10 cellular contexts compared by ENCODE assay signal in genomic region chr17:48598727-48599126, GRCh38. TPM values are rescaled to one million over a fixed set of nuclear protein-coding genes. Genes with fewer than 3 reads are reported as not detected.
DNase-seq lines count a peak whose midpoint lies in the region; ATAC-seq and TF ChIP-seq lines count a peak whose summit lies in the region.
"Had no signal": no experiment of that assay in that cellular context is flagged by ENCODE, and none has a peak within 500 bp of the region (broad histone marks: within the 10 kb centered on the region; RNA-seq: fewer than 3 reads in every experiment).

No MANE protein-coding gene starts in this region.

- H3K4me3 ChIP-seq in HEK293 (ENCODE audit: low read depth, low read length) (no peak overlapping the region), adipocyte (ENCODE audit: low read length) (peak overlapping the region; percentile 89), right cardiac atrium (ENCODE audit: low read length) (no peak overlapping the region)

- H3K9me3 Mint-ChIP-seq in mesothelial cell of epicardium = no peaks in the 10 kb centered on the region
- no peaks in the 10 kb centered on the region for H3K9me3 Mint-ChIP-seq in stimulated activated naive CD8-positive, alpha-beta T cell treated with anti-CD3 and anti-CD28 coated beads, Interleukin-15, amount 100 ng/mL, for 72 hours

- DNase-seq in A172 (ENCODE audit: low spot score) (peak; percentile 40), adipocyte (ENCODE audit: low read depth) (no peak), mesothelial cell of epicardium (ENCODE audit: low spot score in 2 of 2, unreplicated experiment in 2 of 2) (no peak), right cardiac atrium (no peak), NCI-H345 (lab: John Stamatoyannopoulos, UW) (no peak), HEK293T (ENCODE audit: extremely low spot score) (no peak)
- no peak for DNase-seq in stimulated activated naive CD8-positive, alpha-beta T cell treated with anti-CD3 and anti-CD28 coated beads, Interleukin-15, amount 100 ng/mL, for 72 hours
- DNase-seq: caudate nucleus; stimulated activated CD4-positive, alpha-beta T cell treated with anti-CD3 and anti-CD28 coated beads, Interleukin-12 subunit alpha, Interleukin-12 subunit beta, amount 100 ng/mL, for 4 hours had no signal

- H3K9me3 ChIP-seq in HEK293 (ENCODE audit: control insufficient read depth, insufficient read depth, low read depth, low read length) (no peaks in the 10 kb centered on the region), adipocyte (ENCODE audit: control insufficient read depth, low read length) (no peaks in the 10 kb centered on the region), right cardiac atrium (ENCODE audit: control insufficient read depth, low read length) (no peaks in the 10 kb centered on the region)

- H3K4me3 Mint-ChIP-seq in mesothelial cell of epicardium = peak overlapping the region; percentile 90
- H3K4me3 Mint-ChIP-seq in stimulated activated naive CD8-positive, alpha-beta T cell treated with anti-CD3 and anti-CD28 coated beads, Interleukin-15, amount 100 ng/mL, for 72 hours = no peak overlapping the region

- ATAC-seq in right cardiac atrium = no peak
- no peak for ATAC-seq in stimulated activated naive CD8-positive, alpha-beta T cell treated with anti-CD3 and anti-CD28 coated beads, Interleukin-15, amount 100 ng/mL, for 72 hours

- H3K27ac ChIP-seq in HEK293 (ENCODE audit: extremely low read depth, low read depth, low read length) (peak overlapping the region; percentile 87), right cardiac atrium (ENCODE audit: low read length) (no peak overlapping the region)

- TF ChIP-seq CTCF in HEK293 (tag by site-specific recombination; IDR thresholded peaks at IDR 0.05) (no peak), mesothelial cell of epicardium (IDR thresholded peaks at IDR 0.05; ENCODE audit: unreplicated experiment) (no peak)

- H3K36me3 ChIP-seq in HEK293 (ENCODE audit: control insufficient read depth in 2 of 2, insufficient read depth in 1 of 2, low read length in 2 of 2) (peaks cover 5 to 34% of the 10 kb centered on the region in 2 experiments; a peak in 1 of 3 replicates), adipocyte (ENCODE audit: control insufficient read depth, insufficient read depth, low read length, severe bottlenecking) (peaks cover 18% of the 10 kb centered on the region)

- intact Hi-C loops in right cardiac atrium (cut with DNase I) = loop anchor here in 2 of 4 donors (10.0 kb wide), 2 partner anchors 244 to 264 kb away; no protein-coding TSS in a partner anchor

- H3K36me3 Mint-ChIP-seq in mesothelial cell of epicardium = peaks cover 9% of the 10 kb centered on the region

- peak overlapping the region; percentile 100 for H3K27ac Mint-ChIP-seq in mesothelial cell of epicardium
- H3K27ac Mint-ChIP-seq in stimulated activated naive CD8-positive, alpha-beta T cell treated with anti-CD3 and anti-CD28 coated beads, Interleukin-15, amount 100 ng/mL, for 72 hours = no peak overlapping the region

- CTCF ChIA-PET in HEK293 (lab: Yijun Ruan, JAX) = interaction anchor here (1.2 to 1.9 kb wide), 2 partner anchors 336 to 339 kb away, joined by 3 to 4 read pairs; no protein-coding TSS in a partner anchor
- CTCF ChIA-PET in HEK293T (lab: Yijun Ruan, JAX) = interaction anchor here (0.5 to 1.5 kb wide), 4 partner anchors 10 to 224 kb away, joined by 3 to 5 read pairs (median 4); no protein-coding TSS in a partner anchor

- H3K4me1 ChIP-seq in HEK293 (ENCODE audit: control insufficient read depth, insufficient read depth, low read length) (peaks cover 43% of the 10 kb centered on the region), adipocyte (ENCODE audit: control insufficient read depth, insufficient read depth, low read length) (peaks cover 53% of the 10 kb centered on the region), right cardiac atrium (ENCODE audit: control insufficient read depth, insufficient read depth, low read length) (peaks cover 4% of the 10 kb centered on the region)

- H3K9ac ChIP-seq in adipocyte (ENCODE audit: low read length) = peak overlapping the region; percentile 96

- H3K27me3 ChIP-seq in adipocyte (replicated peaks; ENCODE audit: control insufficient read depth, insufficient read depth, low read length) (no peaks in the 10 kb centered on the region), right cardiac atrium (ENCODE audit: control insufficient read depth, insufficient read depth) (no peaks in the 10 kb centered on the region)

- POLR2A ChIA-PET in HEK293 (lab: Yijun Ruan, JAX) = interaction anchor here (0.7 to 1.0 kb wide), 4 partner anchors 11 to 27 kb away, joined by 3 to 4 read pairs (median 3); no protein-coding TSS in a partner anchor
- POLR2A ChIA-PET in HEK293T (lab: Yijun Ruan, JAX) = interaction anchor here (1.0 to 1.9 kb wide), 4 partner anchors 10 to 24 kb away, joined by 4 to 8 read pairs (median 6); no protein-coding TSS in a partner anchor

- 19% methylated on average over 7 of the region's 7 CpGs for WGBS in right cardiac atrium

- H3K27me3 Mint-ChIP-seq in mesothelial cell of epicardium (ENCODE audit: low read depth) = no peaks in the 10 kb centered on the region
- peaks cover 100% of the 10 kb centered on the region for H3K27me3 Mint-ChIP-seq in stimulated activated naive CD8-positive, alpha-beta T cell treated with anti-CD3 and anti-CD28 coated beads, Interleukin-15, amount 100 ng/mL, for 72 hours

- peaks cover 88% of the 10 kb centered on the region for H3K4me1 Mint-ChIP-seq in mesothelial cell of epicardium
- H3K4me1 Mint-ChIP-seq in stimulated activated naive CD8-positive, alpha-beta T cell treated with anti-CD3 and anti-CD28 coated beads, Interleukin-15, amount 100 ng/mL, for 72 hours = peaks cover 53% of the 10 kb centered on the region

TF ChIP-seq in HEK293, 187 proteins besides CTCF, POLR2A, EP300 and RAD21:
- TF ChIP-seq ZBTB48 (tag by site-specific recombination; IDR thresholded peaks at IDR 0.05) = 0 out of 2 replicates have a peak, but pooled peaks have one; percentile 14
- no peak for TF ChIP-seq ZNF654 (tag by site-specific recombination; IDR thresholded peaks at IDR 0.05; ENCODE audit: low read depth)

TF ChIP-seq in HEK293T, 16 proteins besides CTCF, POLR2A, EP300 and RAD21:
- TF ChIP-seq FOXA1 (IDR thresholded peaks at IDR 0.05) = no peak
- TF ChIP-seq ARNT (IDR thresholded peaks at IDR 0.05) = no peak
- TF ChIP-seq SUZ12 (IDR thresholded peaks at IDR 0.05) = no peak
- no peak for TF ChIP-seq ZNF384 (IDR thresholded peaks at IDR 0.05)
- no peak for TF ChIP-seq ELF4 (IDR thresholded peaks at IDR 0.05)
TF ChIP-seq in HEK293T: peak in this region for 0.

RNA-seq across cellular contexts. Expression of gene HOXB5, which starts 5.1 kb away (rescaled TPM):
- 2.0 and 2.4 TPM in 2 replicates for total RNA-seq in A172 (2014; rRNA removed; shearing (Covaris generic))
- 28.6 to 32.4 TPM (median 31.1 TPM) in 3 replicates for total RNA-seq in mesothelial cell of epicardium
- total RNA-seq in right cardiac atrium = under 1 TPM in 3 of 4 donors, not detected in 1; 0.12 to 0.37 (median 0.14) TPM
- polyA plus RNA-seq in right cardiac atrium = 0.14 TPM

RNA-seq across cellular contexts. Expression of gene HOXB6, which starts 6.1 kb away (rescaled TPM):
- total RNA-seq in A172 (2014; rRNA removed; shearing (Covaris generic)) = 40.2 and 58.7 TPM in 2 replicates
- total RNA-seq in mesothelial cell of epicardium (56.4 to 63.1 TPM (median 59.7 TPM) in 3 replicates), right cardiac atrium (1 to 10 TPM in 2 of 4 donors, under 1 TPM in 2; 0.74 to 1.8 (median 1.0) TPM)
- polyA plus RNA-seq in right cardiac atrium = 1.1 TPM

RNA-seq across cellular contexts. Expression of gene HOXB3, which starts 8.7 kb away (rescaled TPM):
- total RNA-seq in A172 (2014; rRNA removed; shearing (Covaris generic)) = 20.1 and 24.1 TPM in 2 replicates
- total RNA-seq in mesothelial cell of epicardium (282 to 303 TPM (median 282 TPM) in 3 replicates), right cardiac atrium (1 to 10 TPM; 1.2 to 2.3 (median 2.2) TPM)
- 2.8 TPM for polyA plus RNA-seq in right cardiac atrium

RNA-seq across cellular contexts. Expression of gene HOXB7, which starts 12.1 kb away (rescaled TPM):
- 22.4 and 24.7 TPM in 2 replicates for total RNA-seq in A172 (2014; rRNA removed; shearing (Covaris generic))
- total RNA-seq in mesothelial cell of epicardium (18.6 to 20.3 TPM (median 19.5 TPM) in 3 replicates), right cardiac atrium (under 1 TPM; 0.50 to 0.80 (median 0.59) TPM)
- polyA plus RNA-seq in right cardiac atrium = 0.48 TPM

RNA-seq across cellular contexts. Expression of gene HOXB8, which starts 16.4 kb away (rescaled TPM):
- total RNA-seq in A172 (2014; rRNA removed; shearing (Covaris generic)) = 34.8 and 56.0 TPM in 2 replicates
- total RNA-seq in mesothelial cell of epicardium (75.7 to 82.4 TPM (median 78.8 TPM) in 3 replicates), right cardiac atrium (not detected)
- not detected for polyA plus RNA-seq in right cardiac atrium

Comparison
In these comparisons a context has a peak if more than half of its experiments do, and no peak if none do; other contexts are left out.
1. RNA of gene HOXB6, which starts 6.1 kb away (total RNA-seq): 56.4 to 63.1 TPM in mesothelial cell of epicardium and 40.2 to 58.7 TPM in A172; 0.74 to 1.8 TPM in right cardiac atrium; every median in the first group is over 10 times any median in the second.
2. RNA of gene HOXB3, which starts 8.7 kb away (total RNA-seq): 282 to 303 TPM in mesothelial cell of epicardium; 20.1 to 24.1 TPM in A172 and 1.2 to 2.3 TPM in right cardiac atrium; every median in the first group is over 10 times any median in the second.